In the genomic region with DNA sequence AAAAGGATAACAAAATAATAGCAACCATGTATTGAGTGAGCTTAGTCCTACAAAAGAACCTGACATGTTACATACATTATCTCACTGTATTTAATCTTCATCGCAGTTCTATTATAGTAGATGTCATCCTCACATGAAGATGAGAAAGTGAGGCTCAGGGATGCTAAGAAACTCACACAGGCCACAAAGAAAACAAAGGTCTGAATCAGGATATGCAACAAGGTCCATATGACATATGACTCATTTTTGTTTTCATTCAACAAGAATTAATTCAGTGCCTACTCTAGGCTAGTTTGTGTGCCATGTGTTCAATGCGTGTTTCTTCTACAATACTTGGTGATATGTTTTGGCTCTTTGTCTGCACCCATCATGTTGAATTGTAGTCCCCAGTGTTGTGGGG, we compare ENCODE assay signal across 17 cellular contexts.
DNase-seq lines count a peak whose midpoint lies in the region; ATAC-seq and TF ChIP-seq lines count a peak whose summit lies in the region.
"Had no signal": no experiment of that assay in that cellular context is flagged by ENCODE, and none has a peak within 500 bp of the region (broad histone marks: within the 10 kb centered on the region; RNA-seq: fewer than 3 reads in every experiment).

No MANE protein-coding gene starts in this region.

- peaks cover 50% of the 10 kb centered on the region for H3K4me1 ChIP-seq in PC-9 (replicated peaks; ENCODE audit: insufficient read depth)
- no peaks in the 10 kb centered on the region for H3K4me1 ChIP-seq in right cardiac atrium (ENCODE audit: control insufficient read depth, insufficient read depth, low read length)

- H3K9me3 ChIP-seq in PC-9 (ENCODE audit: insufficient read depth, low read depth) (peaks cover 17% of the 10 kb centered on the region; the same call in 1 of the 2 replicates), right cardiac atrium (ENCODE audit: control insufficient read depth, low read length) (no peaks in the 10 kb centered on the region)

- POLR2A ChIA-PET in PC-9 (lab: Charles Lee; ENCODE audit: unreplicated experiment) = no interaction called here

- H3K27me3 ChIP-seq in PC-9 (ENCODE audit: insufficient read depth, low read depth) = no peaks in the 10 kb centered on the region
- H3K27me3 ChIP-seq in right cardiac atrium (ENCODE audit: control insufficient read depth, insufficient read depth) = no peaks in the 10 kb centered on the region

- no peaks in the 10 kb centered on the region for H3K9me2 ChIP-seq in PC-9 (ENCODE audit: insufficient read depth)

- intact Hi-C loops in PC-9 (cut with micrococcal nuclease; ENCODE audit: unreplicated experiment) = loop anchor here (5.0 kb wide), 2 partner anchors 165 kb away; no protein-coding TSS in a partner anchor
- intact Hi-C loops in right cardiac atrium (cut with DNase I) = no loop called here

- H4K20me1 ChIP-seq in PC-9 (ENCODE audit: insufficient read depth) = no peaks in the 10 kb centered on the region

- no TSS peak for BruUV-seq in PC-9 (replicated peaks; lab: Mats Ljungman, UMichigan)

- CTCF ChIA-PET in PC-9 (lab: Charles Lee) = no interaction called here

- H3K4me3 ChIP-seq in PC-9 = no peak overlapping the region
- no peak overlapping the region for H3K4me3 ChIP-seq in epithelial cell of proximal tubule (ENCODE audit: low read depth, low read length)
- H3K4me3 ChIP-seq in right cardiac atrium (ENCODE audit: low read length) = no peak overlapping the region

- no peaks in the 10 kb centered on the region for H3K79me2 ChIP-seq in PC-9 (ENCODE audit: low read depth)

- H3F3A ChIP-seq in PC-9 (ENCODE audit: insufficient read depth, low read depth) = peaks cover 28% of the 10 kb centered on the region

- TF ChIP-seq CTCF in PC-9 (conservative IDR thresholded peaks at IDR 0.05) (no peak), epithelial cell of proximal tubule (conservative IDR thresholded peaks at IDR 0.05; ENCODE audit: low read depth, low read length) (no peak)

- peak overlapping the region; percentile 52; the same call in 1 of the 2 replicates for H2AFZ ChIP-seq in PC-9

- DNase-seq in DMS53 (lab: John Stamatoyannopoulos, UW) (peak; percentile 2), DMS53 treated with DMSO at 0.1 percent for 48 hours (lab: John Stamatoyannopoulos, UW; ENCODE audit: unreplicated experiment) (no peak), PC-9 (peak in 1 of 2 experiments; percentile 52), epithelial cell of proximal tubule (ENCODE audit: low read depth) (peak; percentile 29), right cardiac atrium (no peak)
- no peak for DNase-seq in NK-92 treated with Interleukin-12 subunit alpha and Interleukin-12 subunit beta, amount 100 ng/mL, for 24 hours (lab: John Stamatoyannopoulos, UW)
- DNase-seq: CD8-positive, alpha-beta T cell; HFFc6; Karpas-422; NCI-H1417; NCI-H1930; NCI-H446; NCI-H69 had no signal

- ATAC-seq in right cardiac atrium = no peak
- ATAC-seq in HG03521 (IDR thresholded peaks at IDR 0.05; ENCODE audit: unreplicated experiment) = no peak
- ATAC-seq in HG02642 (IDR thresholded peaks at IDR 0.05; ENCODE audit: poor library complexity, unreplicated experiment) = no peak
- ATAC-seq: CD8-positive, alpha-beta T cell had no signal

- H3K27ac ChIP-seq in PC-9 (0 out of 2 replicates have a peak overlapping the region, but pooled peaks have one; percentile 0), right cardiac atrium (ENCODE audit: low read length) (no peak overlapping the region)
- H3K27ac ChIP-seq: 22Rv1, RWPE1 had no signal

- H3K36me3 ChIP-seq in PC-9 (ENCODE audit: low read depth) = no peaks in the 10 kb centered on the region

- H3K4me2 ChIP-seq in PC-9 = no peak overlapping the region; the same call in 1 of the 2 replicates

- 95% methylated on average over 2 of the region's 2 CpGs for WGBS in right cardiac atrium

Comparison
In these comparisons a context has a peak if more than half of its experiments do, and no peak if none do; other contexts are left out.
1. DNase-seq: peak in DMS53 (single experiment) and epithelial cell of proximal tubule (single experiment); none in DMS53 treated with DMSO at 0.1 percent for 48 hours (single experiment), right cardiac atrium (0 of 3) and NK-92 treated with Interleukin-12 subunit alpha and Interleukin-12 subunit beta, amount 100 ng/mL, for 24 hours (single experiment).